ENCODE assay signal across 8 cellular contexts in genomic region chr12:132189378-132190011, GRCh38. TPM values are rescaled to one million over a fixed set of nuclear protein-coding genes. Genes with fewer than 3 reads are reported as not detected.
DNase-seq lines count a peak whose midpoint lies in the region; ATAC-seq and TF ChIP-seq lines count a peak whose summit lies in the region.

No MANE protein-coding gene starts in this region.

- peaks cover 4% of the 10 kb centered on the region for H3K27me3 ChIP-seq in endocrine pancreas (ENCODE audit: control insufficient read depth, insufficient read depth, low read length)

- peaks cover 8% of the 10 kb centered on the region for H3K4me1 Mint-ChIP-seq in mesothelial cell of epicardium

- peaks cover 86% of the 10 kb centered on the region for H3K27me3 Mint-ChIP-seq in mesothelial cell of epicardium (ENCODE audit: low read depth)

- no peak overlapping the region for H3K4me3 ChIP-seq in endocrine pancreas (ENCODE audit: control insufficient read depth, insufficient read depth, low read length)

- H3K27ac Mint-ChIP-seq in mesothelial cell of epicardium, result peak overlapping the region; percentile 69

- peak; percentile 91 for ATAC-seq in GM18868 (IDR thresholded peaks at IDR 0.05; ENCODE audit: unreplicated experiment)
- ATAC-seq in HG03139 (IDR thresholded peaks at IDR 0.05; ENCODE audit: unreplicated experiment), result peak; percentile 85

- peaks cover 9% of the 10 kb centered on the region for H3K9me3 Mint-ChIP-seq in mesothelial cell of epicardium

- peak overlapping the region; percentile 38 for H3K9ac ChIP-seq in endocrine pancreas (ENCODE audit: control insufficient read depth, insufficient read depth, low read length)

- DNase-seq in AG09319 (ENCODE audit: extremely low read depth, low read depth) (peak; percentile 44), NCI-H82 (lab: John Stamatoyannopoulos, UW) (peak; percentile 83), mesothelial cell of epicardium (ENCODE audit: low spot score in 2 of 2, unreplicated experiment in 2 of 2) (peak; percentile 66 to 81)
- peak; percentile 86 to 87 for DNase-seq in activated CD8-positive, alpha-beta memory T cell treated with anti-CD3 and anti-CD28 coated beads for 4 hours (ENCODE audit: low read depth in 2 of 2)
- peak; percentile 81 for DNase-seq in stimulated activated CD8-positive, alpha-beta memory T cell treated with anti-CD3 and anti-CD28 coated beads, Interleukin-15, amount 100 ng/mL, for 1 hour (ENCODE audit: low read depth)

- H3K36me3 Mint-ChIP-seq in mesothelial cell of epicardium, result peaks cover 3% of the 10 kb centered on the region

- H3K4me3 Mint-ChIP-seq in mesothelial cell of epicardium, result peak overlapping the region; percentile 68

- no peaks in the 10 kb centered on the region for H3K9me3 ChIP-seq in endocrine pancreas (ENCODE audit: control insufficient read depth, low read length)

- TF ChIP-seq CTCF in AG09319 (IDR thresholded peaks at IDR 0.05; ENCODE audit: low read depth, low read length) (no peak), mesothelial cell of epicardium (IDR thresholded peaks at IDR 0.05; ENCODE audit: unreplicated experiment) (no peak)

- no peaks in the 10 kb centered on the region for H3K4me1 ChIP-seq in endocrine pancreas (ENCODE audit: control insufficient read depth, insufficient read depth, low read length)

- no peaks in the 10 kb centered on the region for H3K36me3 ChIP-seq in endocrine pancreas (ENCODE audit: control insufficient read depth, insufficient read depth, low read length)

RNA-seq across cellular contexts. Expression of gene NOC4L, which starts 45.2 kb away (rescaled TPM):
- 24.3 to 27.4 TPM (median 25.1 TPM) in 3 replicates for total RNA-seq in mesothelial cell of epicardium

RNA-seq across cellular contexts. Expression of gene DDX51, which starts 45.4 kb away (rescaled TPM):
- 31.4 to 34.0 TPM (median 32.5 TPM) in 3 replicates for total RNA-seq in mesothelial cell of epicardium
